32 cellular contexts compared by ENCODE assay signal in genomic region chr5:90886381-90886780, GRCh38.
"Had no signal": no experiment of that assay in that cellular context is flagged by ENCODE, and none has a peak within 500 bp of the region (broad histone marks: within the 10 kb centered on the region; RNA-seq: fewer than 3 reads in every experiment).

No MANE protein-coding gene starts in this region.

- DNase-seq: activated B cell treated with CpG ODN at 0.5 μM for 24 hours; activated CD4-positive, alpha-beta memory T cell treated with anti-CD3 and anti-CD28 coated beads for 36 hours; activated CD4-positive, alpha-beta T cell treated with anti-CD3 and anti-CD28 coated beads for 4 hours; activated CD4-positive, alpha-beta T cell treated with anti-CD3 and anti-CD28 coated beads, Interleukin-2, amount 50 U/mL, for 1 hour; activated CD4-positive, CD25-positive, alpha-beta regulatory T cell treated with anti-CD3 and anti-CD28 coated beads, Interleukin-2, amount 50 U/mL, for 72 hours; activated CD8-positive, alpha-beta memory T cell treated with anti-CD3 and anti-CD28 coated beads, Interleukin-2, amount 50 U/mL, for 4 hours; activated gamma-delta T cell treated with Interleukin-2 at 50 U/mL for 16 hours; activated naive CD4-positive, alpha-beta T cell treated with anti-CD3 and anti-CD28 coated beads for 36 hours; activated T-cell treated with anti-CD3 and anti-CD28 coated beads for 4 hours; activated T-cell treated with anti-CD3 and anti-CD28 coated beads, Interleukin-2, amount 50 U/mL, for 4 hours; adrenal gland; anterior cingulate cortex; MM.1S; MV-4-11; NCI-H1092; NCI-H1436 treated with DMSO at 0.1 percent for 48 hours; NCI-H1694 treated with DMSO at 0.1 percent for 48 hours; NCI-H2029; NCI-H345; NCI-H524 treated with DMSO at 0.1 percent for 48 hours; Peyer's patch; Right ventricle myocardium superior; RPMI8226; SW 1271; T-helper 1 cell; T-helper 2 cell; T-helper 9 cell had no signal

- H3K27ac ChIP-seq: adrenal gland, cardiac muscle cell, Peyer's patch had no signal

- H3K27me3 Mint-ChIP-seq: brain had no signal

- H3K9me3 ChIP-seq: adrenal gland, Peyer's patch had no signal

- ATAC-seq: activated naive CD4-positive, alpha-beta T cell treated with anti-CD3 and anti-CD28 coated beads, Interleukin-2, amount 50 U/mL, for 72 hours; activated T-cell treated with anti-CD3 and anti-CD28 coated beads, Interleukin-2, amount 50 U/mL, for 4 hours had no signal

- H3K4me1 ChIP-seq: adrenal gland, Peyer's patch had no signal

- H3K4me3 ChIP-seq: adrenal gland, cardiac muscle cell, Peyer's patch had no signal

- H3K36me3 ChIP-seq: adrenal gland, cardiac muscle cell, Peyer's patch had no signal

- H3K4me3 Mint-ChIP-seq: activated B cell treated with CpG ODN at 0.5 μM for 24 hours; activated CD4-positive, alpha-beta memory T cell treated with anti-CD3 and anti-CD28 coated beads for 36 hours; activated naive CD4-positive, alpha-beta T cell treated with anti-CD3 and anti-CD28 coated beads for 36 hours; activated T-cell treated with anti-CD3 and anti-CD28 coated beads, Interleukin-2, amount 50 U/mL, for 4 hours; activated T-helper 1 cell treated with anti-CD3 and anti-CD28 coated beads, Interleukin-12 subunit alpha, Interleukin-12 subunit beta, Interleukin-2, Interleukin-4 antibody, amounts not matched to agents 30 ng/mL and 10 ng/mL and 1 ng/mL, durations not matched to agents 14 hours and 24 hours and 36 hours; brain; central memory CD8-positive, alpha-beta T cell had no signal

- H3K9me3 Mint-ChIP-seq: activated B cell treated with CpG ODN at 0.5 μM for 24 hours; activated CD4-positive, alpha-beta memory T cell treated with anti-CD3 and anti-CD28 coated beads for 36 hours; activated naive CD4-positive, alpha-beta T cell treated with anti-CD3 and anti-CD28 coated beads for 36 hours; activated naive CD4-positive, alpha-beta T cell treated with anti-CD3 and anti-CD28 coated beads, Interleukin-2, amount 50 U/mL, for 72 hours; activated T-cell treated with anti-CD3 and anti-CD28 coated beads, Interleukin-2, amount 50 U/mL, for 4 hours; activated T-helper 1 cell treated with anti-CD3 and anti-CD28 coated beads, Interleukin-12 subunit alpha, Interleukin-12 subunit beta, Interleukin-2, Interleukin-4 antibody, amounts not matched to agents 30 ng/mL and 10 ng/mL and 1 ng/mL, durations not matched to agents 14 hours and 24 hours and 36 hours; brain; central memory CD8-positive, alpha-beta T cell had no signal

- H3K27ac Mint-ChIP-seq: activated B cell treated with CpG ODN at 0.5 μM for 24 hours; activated CD4-positive, alpha-beta memory T cell treated with anti-CD3 and anti-CD28 coated beads for 36 hours; activated naive CD4-positive, alpha-beta T cell treated with anti-CD3 and anti-CD28 coated beads for 36 hours; activated naive CD4-positive, alpha-beta T cell treated with anti-CD3 and anti-CD28 coated beads, Interleukin-2, amount 50 U/mL, for 72 hours; activated T-helper 1 cell treated with anti-CD3 and anti-CD28 coated beads, Interleukin-12 subunit alpha, Interleukin-12 subunit beta, Interleukin-2, Interleukin-4 antibody, amounts not matched to agents 30 ng/mL and 10 ng/mL and 1 ng/mL, durations not matched to agents 14 hours and 24 hours and 36 hours; brain had no signal

- H3K4me1 Mint-ChIP-seq: activated B cell treated with CpG ODN at 0.5 μM for 24 hours; brain; central memory CD8-positive, alpha-beta T cell had no signal

- H3K27me3 ChIP-seq: adrenal gland, cardiac muscle cell, Peyer's patch had no signal

- H3K36me3 Mint-ChIP-seq: activated CD4-positive, alpha-beta memory T cell treated with anti-CD3 and anti-CD28 coated beads for 36 hours; activated naive CD4-positive, alpha-beta T cell treated with anti-CD3 and anti-CD28 coated beads, Interleukin-2, amount 50 U/mL, for 72 hours; brain had no signal
